ENCODE assay signal across 8 cellular contexts in the genomic region with DNA sequence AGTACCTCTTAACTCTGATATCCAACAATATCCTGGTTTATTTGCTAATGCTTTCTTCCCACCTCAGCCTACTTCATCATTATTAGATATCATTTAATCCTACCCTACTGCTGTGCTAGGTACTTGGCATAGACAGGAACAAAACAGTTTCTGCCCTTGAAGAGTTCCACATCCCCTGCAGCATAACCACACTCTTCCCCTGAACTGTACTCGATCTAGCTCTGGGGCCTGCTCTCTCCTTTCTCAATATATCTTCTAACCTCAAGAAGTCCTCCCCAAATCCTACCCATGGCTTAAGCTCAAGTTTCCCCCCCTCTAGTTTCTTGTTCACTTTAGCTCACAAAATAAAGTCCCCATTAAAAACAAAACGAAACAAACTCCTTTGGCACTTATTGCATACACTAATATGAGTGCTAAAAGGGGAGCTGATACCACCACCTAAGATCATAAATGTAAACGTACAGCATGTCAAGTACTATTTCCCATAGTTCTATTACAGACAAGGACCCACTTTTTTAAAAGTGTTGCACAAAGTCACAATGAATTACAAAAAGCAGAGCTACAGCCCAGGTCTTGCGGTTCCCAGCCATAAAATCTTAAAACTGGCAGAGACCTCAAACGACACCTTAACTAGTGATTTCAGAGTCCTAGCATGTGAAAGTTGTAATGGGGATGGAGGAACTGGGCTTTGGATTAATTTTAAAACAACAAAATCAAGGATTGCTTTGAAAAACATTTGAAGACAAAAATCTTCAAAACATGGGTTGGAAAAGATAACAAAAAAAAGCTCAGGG.
A peak's percentile ranks its signal among the peaks of the same experiment; 100 is the strongest.
DNase-seq lines count a peak whose midpoint lies in the region; ATAC-seq and TF ChIP-seq lines count a peak whose summit lies in the region.

No MANE protein-coding gene starts in this region.

- TF ChIP-seq RAD21 in HCT116 (IDR thresholded peaks at IDR 0.05; ENCODE audit: low read depth), result no peak

- H3K79me2 ChIP-seq in ACC112 (ENCODE audit: control insufficient read depth, insufficient read depth, low read length, unreplicated experiment) (peaks cover 31% of the 10 kb centered on the region), HCT116 (ENCODE audit: insufficient read depth, low read length) (peaks cover 31% of the 10 kb centered on the region)

- H3K27me3 ChIP-seq in ACC112 (ENCODE audit: insufficient read depth, low read length) (no peaks in the 10 kb centered on the region), HCT116 (ENCODE audit: insufficient read depth, low read length) (no peaks in the 10 kb centered on the region), HAP-1 (ENCODE audit: low read depth) (no peaks in the 10 kb centered on the region)

- H3K27me3 Mint-ChIP-seq in activated T-helper 1 cell treated with anti-CD3 and anti-CD28 coated beads, Interleukin-12 subunit alpha, Interleukin-12 subunit beta, Interleukin-2, Interleukin-4 antibody, amounts not matched to agents 30 ng/mL and 10 ng/mL and 1 ng/mL, durations not matched to agents 14 hours and 24 hours and 36 hours (ENCODE audit: insufficient read depth), result peaks cover 2% of the 10 kb centered on the region
- no peaks in the 10 kb centered on the region for H3K27me3 Mint-ChIP-seq in naive thymus-derived CD8-positive, alpha-beta T cell

- peaks cover 13% of the 10 kb centered on the region for H3K4me1 ChIP-seq in ACC112 (ENCODE audit: control insufficient read depth, insufficient read depth, low read length, unreplicated experiment)
- peaks cover 8 to 33% of the 10 kb centered on the region in 2 experiments for H3K4me1 ChIP-seq in HCT116 (ENCODE audit: control insufficient read depth in 1 of 2, insufficient read depth in 2 of 2, low read length in 2 of 2)
- H3K4me1 ChIP-seq in HAP-1, result peaks cover 18% of the 10 kb centered on the region

- POLR2A ChIA-PET in HCT116 (lab: Charles Lee), result no interaction called here
- POLR2A ChIA-PET in naive thymus-derived CD8-positive, alpha-beta T cell (lab: Charles Lee), result interaction anchor here (1.2 to 3.0 kb wide), 2 partner anchors 9 to 11 kb away, joined by 4 to 11 read pairs; no protein-coding TSS in a partner anchor

- peak overlapping the region; percentile 78 for H3K27ac Mint-ChIP-seq in activated T-helper 1 cell treated with anti-CD3 and anti-CD28 coated beads, Interleukin-12 subunit alpha, Interleukin-12 subunit beta, Interleukin-2, Interleukin-4 antibody, amounts not matched to agents 30 ng/mL and 10 ng/mL and 1 ng/mL, durations not matched to agents 14 hours and 24 hours and 36 hours
- peak overlapping the region; percentile 63 to 93 (median 86) for H3K27ac Mint-ChIP-seq in naive thymus-derived CD8-positive, alpha-beta T cell

- DNase-seq in HCT116 (ENCODE audit: low read depth, low spot score) (no peak), germinal center (ENCODE audit: low spot score) (no peak), AG08396 (ENCODE audit: low spot score) (no peak), HAP-1 (ENCODE audit: low spot score in 2 of 2) (no peak)
- DNase-seq in activated T-helper 1 cell treated with anti-CD3 and anti-CD28 coated beads, Interleukin-12 subunit alpha, Interleukin-12 subunit beta, Interleukin-2, Interleukin-4 antibody, amounts not matched to agents 30 ng/mL and 10 ng/mL and 1 ng/mL, durations not matched to agents 14 hours and 24 hours and 36 hours (ENCODE audit: low spot score), result no peak
- peak in 5 of 10 donors; percentile 9 to 44 (median 23) for DNase-seq in naive thymus-derived CD8-positive, alpha-beta T cell
- DNase-seq in effector CD4-positive, alpha-beta T cell, result no peak

- in situ Hi-C loops in HAP-1 (cut with MboI; ENCODE audit: low sequenced_read_pairs), result no loop called here

- RAD21 ChIA-PET in HCT116 (lab: Charles Lee; ENCODE audit: low non-redundant PET in 1 of 2, low total read pairs in 2 of 2, uncharacterized antibody in 2 of 2, unreplicated experiment in 2 of 2), result no interaction called here

- peaks cover 39% of the 10 kb centered on the region for H3K4me1 Mint-ChIP-seq in activated T-helper 1 cell treated with anti-CD3 and anti-CD28 coated beads, Interleukin-12 subunit alpha, Interleukin-12 subunit beta, Interleukin-2, Interleukin-4 antibody, amounts not matched to agents 30 ng/mL and 10 ng/mL and 1 ng/mL, durations not matched to agents 14 hours and 24 hours and 36 hours (ENCODE audit: low read depth)
- peaks cover 23 to 49% (median 45%) of the 10 kb centered on the region in 4 donors for H3K4me1 Mint-ChIP-seq in naive thymus-derived CD8-positive, alpha-beta T cell

- TF ChIP-seq POLR2A in HCT116 (IDR thresholded peaks at IDR 0.05; ENCODE audit: borderline replicate concordance, extremely low read depth, insufficient read depth, insufficient read length), result no peak

- H3K36me3 ChIP-seq in ACC112 (ENCODE audit: insufficient read depth, low read length) (0 out of 2 replicates have a peak, but pooled peaks cover 3% of the 10 kb centered on the region), HCT116 (ENCODE audit: control insufficient read depth in 1 of 2, insufficient read depth in 2 of 2, low read length in 2 of 2) (peaks cover 2 to 4% of the 10 kb centered on the region in 2 experiments; a peak in 2 of 4 replicates), HAP-1 (replicated peaks) (peaks cover 11% of the 10 kb centered on the region; the same call in 1 of the 2 replicates)

- intact Hi-C loops in HCT116 (cut with micrococcal nuclease), result loop anchor here (5.0 kb wide), 1 partner anchor 68 kb away; no protein-coding TSS in a partner anchor
- intact Hi-C loops in activated T-helper 1 cell treated with anti-CD3 and anti-CD28 coated beads, Interleukin-12 subunit alpha, Interleukin-12 subunit beta, Interleukin-2, Interleukin-4 antibody, amounts not matched to agents 30 ng/mL and 10 ng/mL and 1 ng/mL, durations not matched to agents 14 hours and 24 hours and 36 hours (cut with micrococcal nuclease), result loop anchor here (5.0 to 10.0 kb wide), 2 partner anchors 842 to 1400 kb away; partner anchors contain the start of gene BICD2

- no peak for ATAC-seq in HCT116
- ATAC-seq in naive thymus-derived CD8-positive, alpha-beta T cell, result no peak

- H3K9ac ChIP-seq in HCT116 (ENCODE audit: low read length), result peak overlapping the region; percentile 43

- H3K4me3 ChIP-seq in ACC112 (ENCODE audit: low read depth, low read length) (peak overlapping the region; percentile 74), HCT116 (replicated peaks in 1 of 2; ENCODE audit: low read depth in 1 of 2, low read length in 2 of 2) (no peak overlapping the region), HAP-1 (no peak overlapping the region; the same call in 1 of the 2 replicates)

- H4K20me1 ChIP-seq in HCT116 (ENCODE audit: insufficient read depth), result peaks cover 26% of the 10 kb centered on the region

- CTCF ChIA-PET in HCT116 (lab: Charles Lee), result no interaction called here

- no peaks in the 10 kb centered on the region for H3K9me2 ChIP-seq in HCT116 (ENCODE audit: insufficient read depth)

- H2AFZ ChIP-seq in ACC112 (ENCODE audit: low read length, unreplicated experiment), result no peak overlapping the region
- H2AFZ ChIP-seq in HCT116 (ENCODE audit: low read depth, low read length, poor library complexity, severe bottlenecking), result no peak overlapping the region

- peak overlapping the region; percentile 80 for H3K4me3 Mint-ChIP-seq in activated T-helper 1 cell treated with anti-CD3 and anti-CD28 coated beads, Interleukin-12 subunit alpha, Interleukin-12 subunit beta, Interleukin-2, Interleukin-4 antibody, amounts not matched to agents 30 ng/mL and 10 ng/mL and 1 ng/mL, durations not matched to agents 14 hours and 24 hours and 36 hours
- H3K4me3 Mint-ChIP-seq in naive thymus-derived CD8-positive, alpha-beta T cell, result peak overlapping the region; percentile 59 to 92 (median 78)

- TSS peak; percentile 94 for BruUV-seq in HCT116 (replicated peaks; lab: Mats Ljungman, UMichigan)

- no peaks in the 10 kb centered on the region for H3K9me3 Mint-ChIP-seq in activated T-helper 1 cell treated with anti-CD3 and anti-CD28 coated beads, Interleukin-12 subunit alpha, Interleukin-12 subunit beta, Interleukin-2, Interleukin-4 antibody, amounts not matched to agents 30 ng/mL and 10 ng/mL and 1 ng/mL, durations not matched to agents 14 hours and 24 hours and 36 hours
- no peaks in the 10 kb centered on the region for H3K9me3 Mint-ChIP-seq in naive thymus-derived CD8-positive, alpha-beta T cell

- no peak for TF ChIP-seq CTCF in HCT116 (IDR thresholded peaks at IDR 0.05 in 2 of 3, conservative IDR thresholded peaks at IDR 0.05 in 1 of 3; ENCODE audit: borderline replicate concordance in 1 of 3, insufficient read depth in 1 of 3, low read depth in 2 of 3, low read length in 2 of 3)

- peak overlapping the region; percentile 64 for H3K4me2 ChIP-seq in HCT116 (ENCODE audit: low read length)

- H3K36me3 Mint-ChIP-seq in activated T-helper 1 cell treated with anti-CD3 and anti-CD28 coated beads, Interleukin-12 subunit alpha, Interleukin-12 subunit beta, Interleukin-2, Interleukin-4 antibody, amounts not matched to agents 30 ng/mL and 10 ng/mL and 1 ng/mL, durations not matched to agents 14 hours and 24 hours and 36 hours (ENCODE audit: low read depth), result peaks cover 10% of the 10 kb centered on the region
- H3K36me3 Mint-ChIP-seq in naive thymus-derived CD8-positive, alpha-beta T cell, result no peaks in the 10 kb centered on the region

- no peaks in the 10 kb centered on the region for H3K9me3 ChIP-seq in HCT116 (ENCODE audit: control insufficient read depth in 1 of 2, insufficient read depth in 1 of 2, low read depth in 1 of 2, low read length in 2 of 2)
- no peaks in the 10 kb centered on the region for H3K9me3 ChIP-seq in HAP-1

- H3K27ac ChIP-seq in ACC112 (ENCODE audit: low read depth, low read length) (no peak overlapping the region), HCT116 (ENCODE audit: low read depth, low read length) (peak overlapping the region; percentile 42)

TF ChIP-seq in HCT116, 20 proteins besides CTCF, POLR2A, EP300 and RAD21 (continues in another document):
- TF ChIP-seq, protein P1, sequence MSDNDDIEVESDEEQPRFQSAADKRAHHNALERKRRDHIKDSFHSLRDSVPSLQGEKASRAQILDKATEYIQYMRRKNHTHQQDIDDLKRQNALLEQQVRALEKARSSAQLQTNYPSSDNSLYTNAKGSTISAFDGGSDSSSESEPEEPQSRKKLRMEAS (IDR thresholded peaks at IDR 0.05), result no peak
- no peak for TF ChIP-seq SP1 (IDR thresholded peaks at IDR 0.05; ENCODE audit: low read depth)
